Comparison of ENCODE assay signal across 30 cellular contexts in genomic region chr12:70319632-70320031, GRCh38.
"Had no signal": no experiment of that assay in that cellular context is flagged by ENCODE, and none has a peak within 500 bp of the region (broad histone marks: within the 10 kb centered on the region; RNA-seq: fewer than 3 reads in every experiment).

No MANE protein-coding gene starts in this region.

- H3K4me3 ChIP-seq: gastrocnemius medialis, ovary, prostate gland, smooth muscle cell, uterus had no signal

- H3K27me3 ChIP-seq: brain microvascular endothelial cell, gastrocnemius medialis, ovary, uterus had no signal

- DNase-seq: activated CD4-positive, alpha-beta T cell treated with anti-CD3 and anti-CD28 coated beads for 48 hours; activated CD4-positive, alpha-beta T cell treated with anti-CD3 and anti-CD28 coated beads, Interleukin-2, amount 50 U/mL, for 48 hours; activated CD8-positive, alpha-beta memory T cell treated with anti-CD3 and anti-CD28 coated beads for 24 hours; activated effector memory CD4-positive, alpha-beta T cell treated with anti-CD3 and anti-CD28 coated beads, Interleukin-2, amount 50 U/mL, for 16 hours; activated naive CD4-positive, alpha-beta T cell treated with anti-CD3 and anti-CD28 coated beads, Interleukin-2, amount 50 U/mL, for 16 hours; amniotic stem cell; brain microvascular endothelial cell; caudate nucleus; cortex of kidney; effector memory CD8-positive, alpha-beta T cell; erythroblast; gastrocnemius medialis; head of caudate nucleus; hippocampal formation; naive B cell; ovary; retina; stimulated activated CD4-positive, alpha-beta T cell treated with anti-CD3 and anti-CD28 coated beads, Interleukin-1b, Interleukin-23, amount 100 ng/mL, for 48 hours; stimulated activated CD4-positive, alpha-beta T cell treated with anti-CD3 and anti-CD28 coated beads, Interleukin-4, amount 100 ng/mL, for 4 hours; stimulated activated CD8-positive, alpha-beta memory T cell treated with anti-CD3 and anti-CD28 coated beads, Interleukin-4, amount 100 ng/mL, for 48 hours; stimulated activated naive CD8-positive, alpha-beta T cell treated with anti-CD3 and anti-CD28 coated beads, Interleukin-15, amount 100 ng/mL, for 72 hours; substantia nigra; T1000; uterus; WERI-Rb-1 had no signal

- H3K4me1 ChIP-seq: prostate gland, uterus had no signal

- H3K36me3 ChIP-seq: ovary, prostate gland, uterus had no signal

- ATAC-seq: activated CD4-positive, CD25-positive, alpha-beta regulatory T cell treated with anti-CD3 and anti-CD28 coated beads, Interleukin-2, amount 50 U/mL, for 24 hours; effector memory CD8-positive, alpha-beta T cell; gastrocnemius medialis; stimulated activated memory B cell treated with anti-CD40 and anti-IgM and Interleukin-4, amounts not matched to agents 10 μg/mL and 1 μg/mL and 100 μg/mL, for 72 hours; stimulated activated naive CD8-positive, alpha-beta T cell treated with anti-CD3 and anti-CD28 coated beads, Interleukin-15, amount 100 ng/mL, for 72 hours had no signal

- H3K27ac ChIP-seq: brain microvascular endothelial cell, gastrocnemius medialis, ovary, prostate gland, uterus, WERI-Rb-1 had no signal

- FAIRE-seq: astrocyte had no signal

- H3K9me3 ChIP-seq: gastrocnemius medialis, ovary, prostate gland, uterus had no signal

- H3K4me2 ChIP-seq: smooth muscle cell had no signal
